2 cellular contexts compared by ENCODE assay signal in the genomic region with DNA sequence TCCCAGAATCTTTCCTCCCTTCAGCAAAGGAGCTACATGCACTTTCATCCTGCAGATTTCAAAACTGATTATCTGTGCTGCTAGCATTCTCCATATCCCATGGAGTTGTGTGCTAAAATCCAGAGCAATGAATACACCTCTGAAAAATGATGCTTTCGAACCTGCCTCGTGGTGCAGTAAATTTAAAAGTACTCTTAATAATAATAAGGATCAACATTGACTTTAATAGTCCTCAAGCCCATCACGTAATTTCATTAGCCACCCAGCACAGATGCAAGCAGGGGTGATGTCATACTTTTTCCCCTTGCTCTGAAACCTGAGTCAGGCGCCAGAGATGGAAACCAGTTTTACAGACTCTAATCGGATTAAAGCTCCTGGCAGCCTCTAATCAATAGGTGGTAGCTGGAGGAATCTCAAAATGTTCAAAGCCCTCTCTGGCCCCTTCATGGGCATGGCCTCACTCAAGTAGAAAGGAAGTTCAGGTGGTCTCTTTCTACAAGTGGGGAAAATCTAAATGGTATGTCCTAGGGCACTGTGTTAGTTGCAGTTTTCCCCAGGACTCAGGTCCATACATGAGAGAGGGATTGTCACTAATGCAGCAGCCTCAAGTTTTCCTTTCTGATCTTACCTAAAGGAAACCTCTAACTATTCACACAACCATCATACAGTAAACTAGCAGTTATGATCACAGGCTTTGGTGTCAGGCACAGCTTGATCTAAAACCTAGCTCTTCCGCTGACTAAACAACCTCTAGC.
TF ChIP-seq lines count a peak whose summit lies in the region.

No MANE protein-coding gene starts in this region.

TF ChIP-seq in HEK293, 187 proteins besides CTCF, POLR2A, EP300 and RAD21 (continued from another document):
- TF ChIP-seq, protein P1, sequence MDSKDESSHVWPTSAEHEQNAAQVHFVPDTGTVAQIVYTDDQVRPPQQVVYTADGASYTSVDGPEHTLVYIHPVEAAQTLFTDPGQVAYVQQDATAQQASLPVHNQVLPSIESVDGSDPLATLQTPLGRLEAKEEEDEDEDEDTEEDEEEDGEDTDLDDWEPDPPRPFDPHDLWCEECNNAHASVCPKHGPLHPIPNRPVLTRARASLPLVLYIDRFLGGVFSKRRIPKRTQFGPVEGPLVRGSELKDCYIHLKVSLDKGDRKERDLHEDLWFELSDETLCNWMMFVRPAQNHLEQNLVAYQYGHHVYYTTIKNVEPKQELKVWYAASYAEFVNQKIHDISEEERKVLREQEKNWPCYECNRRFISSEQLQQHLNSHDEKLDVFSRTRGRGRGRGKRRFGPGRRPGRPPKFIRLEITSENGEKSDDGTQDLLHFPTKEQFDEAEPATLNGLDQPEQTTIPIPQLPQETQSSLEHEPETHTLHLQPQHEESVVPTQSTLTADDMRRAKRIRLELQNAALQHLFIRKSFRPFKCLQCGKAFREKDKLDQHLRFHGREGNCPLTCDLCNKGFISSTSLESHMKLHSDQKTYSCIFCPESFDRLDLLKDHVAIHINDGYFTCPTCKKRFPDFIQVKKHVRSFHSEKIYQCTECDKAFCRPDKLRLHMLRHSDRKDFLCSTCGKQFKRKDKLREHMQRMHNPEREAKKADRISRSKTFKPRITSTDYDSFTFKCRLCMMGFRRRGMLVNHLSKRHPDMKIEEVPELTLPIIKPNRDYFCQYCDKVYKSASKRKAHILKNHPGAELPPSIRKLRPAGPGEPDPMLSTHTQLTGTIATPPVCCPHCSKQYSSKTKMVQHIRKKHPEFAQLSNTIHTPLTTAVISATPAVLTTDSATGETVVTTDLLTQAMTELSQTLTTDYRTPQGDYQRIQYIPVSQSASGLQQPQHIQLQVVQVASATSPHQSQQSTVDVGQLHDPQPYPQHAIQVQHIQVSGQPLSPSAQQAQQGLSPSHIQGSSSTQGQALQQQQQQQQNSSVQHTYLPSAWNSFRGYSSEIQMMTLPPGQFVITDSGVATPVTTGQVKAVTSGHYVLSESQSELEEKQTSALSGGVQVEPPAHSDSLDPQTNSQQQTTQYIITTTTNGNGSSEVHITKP (tag by site-specific recombination; IDR thresholded peaks at IDR 0.05): peak; percentile 88
- peak; percentile 96 for TF ChIP-seq ATF2 (tag by site-specific recombination; IDR thresholded peaks at IDR 0.05; ENCODE audit: low read depth)
- TF ChIP-seq, protein P2, sequence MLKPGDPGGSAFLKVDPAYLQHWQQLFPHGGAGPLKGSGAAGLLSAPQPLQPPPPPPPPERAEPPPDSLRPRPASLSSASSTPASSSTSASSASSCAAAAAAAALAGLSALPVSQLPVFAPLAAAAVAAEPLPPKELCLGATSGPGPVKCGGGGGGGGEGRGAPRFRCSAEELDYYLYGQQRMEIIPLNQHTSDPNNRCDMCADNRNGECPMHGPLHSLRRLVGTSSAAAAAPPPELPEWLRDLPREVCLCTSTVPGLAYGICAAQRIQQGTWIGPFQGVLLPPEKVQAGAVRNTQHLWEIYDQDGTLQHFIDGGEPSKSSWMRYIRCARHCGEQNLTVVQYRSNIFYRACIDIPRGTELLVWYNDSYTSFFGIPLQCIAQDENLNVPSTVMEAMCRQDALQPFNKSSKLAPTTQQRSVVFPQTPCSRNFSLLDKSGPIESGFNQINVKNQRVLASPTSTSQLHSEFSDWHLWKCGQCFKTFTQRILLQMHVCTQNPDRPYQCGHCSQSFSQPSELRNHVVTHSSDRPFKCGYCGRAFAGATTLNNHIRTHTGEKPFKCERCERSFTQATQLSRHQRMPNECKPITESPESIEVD (tag by site-specific recombination; IDR thresholded peaks at IDR 0.05): peak; percentile 89
- peak; percentile 47; the same call in 1 of the 2 replicates for TF ChIP-seq OSR2 (tag by site-specific recombination; IDR thresholded peaks at IDR 0.05)
- TF ChIP-seq ZNF843 (tag by site-specific recombination; IDR thresholded peaks at IDR 0.05): peak; percentile 28; the same call in 1 of the 2 replicates
- TF ChIP-seq ZNF660 (tag by site-specific recombination; IDR thresholded peaks at IDR 0.05): peak; percentile 70; the same call in 1 of the 2 replicates
- TF ChIP-seq ZFP69B (tag by site-specific recombination; IDR thresholded peaks at IDR 0.05): 0 out of 2 replicates have a peak, but pooled peaks have one; percentile 21
- peak; percentile 18; the same call in 1 of the 2 replicates for TF ChIP-seq GLIS1 (tag by site-specific recombination; IDR thresholded peaks at IDR 0.05)
- TF ChIP-seq ZSCAN23 (tag by site-specific recombination; IDR thresholded peaks at IDR 0.05): no peak
- TF ChIP-seq RBAK (tag by site-specific recombination; IDR thresholded peaks at IDR 0.05): no peak
- no peak for TF ChIP-seq ZNF658 (tag by site-specific recombination; IDR thresholded peaks at IDR 0.05)
- TF ChIP-seq REPIN1 (tag by site-specific recombination; IDR thresholded peaks at IDR 0.05; ENCODE audit: low read depth): no peak
- no peak for TF ChIP-seq ZNF830 (tag by site-specific recombination; IDR thresholded peaks at IDR 0.05; ENCODE audit: low read depth)
- TF ChIP-seq TRIM28 (IDR thresholded peaks at IDR 0.05; ENCODE audit: borderline replicate concordance, low read length): peak; percentile 60; the same call in 1 of the 2 replicates
- peak; percentile 44; the same call in 1 of the 2 replicates for TF ChIP-seq ZBTB17 (tag by site-specific recombination; IDR thresholded peaks at IDR 0.05)
- peak; percentile 66; the same call in 1 of the 2 replicates for TF ChIP-seq ZBTB21 (tag by site-specific recombination; IDR thresholded peaks at IDR 0.05)
- peak; percentile 57; the same call in 1 of the 2 replicates for TF ChIP-seq ZNF366 (tag by site-specific recombination; conservative IDR thresholded peaks at IDR 0.05)
- TF ChIP-seq ZNF324 (tag by site-specific recombination; IDR thresholded peaks at IDR 0.05): 0 out of 2 replicates have a peak, but pooled peaks have one; percentile 20
- 0 out of 2 replicates have a peak, but pooled peaks have one; percentile 14 for TF ChIP-seq ZNF2 (tag by site-specific recombination; IDR thresholded peaks at IDR 0.05)
- TF ChIP-seq MYNN (tag by site-specific recombination; IDR thresholded peaks at IDR 0.05; ENCODE audit: borderline replicate concordance): peak; percentile 66; the same call in 1 of the 2 replicates
- TF ChIP-seq ZNF37A (tag by site-specific recombination; IDR thresholded peaks at IDR 0.05): no peak
- TF ChIP-seq IKZF3 (tag by site-specific recombination; IDR thresholded peaks at IDR 0.05): 0 out of 2 replicates have a peak, but pooled peaks have one; percentile 22
- peak; percentile 64; the same call in 1 of the 2 replicates for TF ChIP-seq PRDM1 (tag by site-specific recombination; IDR thresholded peaks at IDR 0.05)
TF ChIP-seq in HEK293: peak in this region for 22.

TF ChIP-seq in SK-N-SH treated with all-trans-retinoic acid at 6 μM for 48 hours, 23 proteins besides CTCF, POLR2A, EP300 and RAD21 (continued from another document):
- 0 out of 2 replicates have a peak, but pooled peaks have one; percentile 1 for TF ChIP-seq ZFP30 (CRISPR knock-in tag; IDR thresholded peaks at IDR 0.05)
- no peak for TF ChIP-seq ZNF565 (CRISPR knock-in tag; conservative IDR thresholded peaks at IDR 0.05; ENCODE audit: low read depth)
- no peak for TF ChIP-seq OSR1 (CRISPR knock-in tag; IDR thresholded peaks at IDR 0.05)
- TF ChIP-seq ZNF70 (CRISPR knock-in tag; IDR thresholded peaks at IDR 0.05): no peak
- TF ChIP-seq CREB5 (CRISPR knock-in tag; IDR thresholded peaks at IDR 0.05; ENCODE audit: low read depth): peak; percentile 99
- no peak for TF ChIP-seq GLIS3 (CRISPR knock-in tag; IDR thresholded peaks at IDR 0.05)
- peak; percentile 71 for TF ChIP-seq TSHZ2 (CRISPR knock-in tag; IDR thresholded peaks at IDR 0.05)
- peak; percentile 92 for TF ChIP-seq SNAI2 (CRISPR knock-in tag; IDR thresholded peaks at IDR 0.05)
- TF ChIP-seq ISL1 (CRISPR knock-in tag; IDR thresholded peaks at IDR 0.05): peak; percentile 98
- TF ChIP-seq ZC3H10 (CRISPR knock-in tag; IDR thresholded peaks at IDR 0.05): peak; percentile 93
- TF ChIP-seq PPARA (CRISPR knock-in tag; IDR thresholded peaks at IDR 0.05; ENCODE audit: borderline replicate concordance): no peak
- no peak for TF ChIP-seq ARNTL (CRISPR knock-in tag; IDR thresholded peaks at IDR 0.05; ENCODE audit: borderline replicate concordance, low read depth)
